Comparison of ENCODE assay signal across 1 cellular context in genomic region chr2:83233284-83233683, GRCh38.
TF ChIP-seq lines count a peak whose summit lies in the region.

No MANE protein-coding gene starts in this region.

TF ChIP-seq in HCT116, 20 proteins besides CTCF, POLR2A, EP300 and RAD21 (continued from another document):
- no peak for TF ChIP-seq REST (IDR thresholded peaks at IDR 0.05; ENCODE audit: low read depth)
